ENCODE assay signal across 9 cellular contexts in genomic region chr4:1722551-1723071, GRCh38. TPM values are rescaled to one million over a fixed set of nuclear protein-coding genes. Genes with fewer than 3 reads are reported as not detected.
DNase-seq lines count a peak whose midpoint lies in the region; ATAC-seq, FAIRE-seq and TF ChIP-seq lines count a peak whose summit lies in the region.
"Had no signal": no experiment of that assay in that cellular context is flagged by ENCODE, and none has a peak within 500 bp of the region (broad histone marks: within the 10 kb centered on the region; RNA-seq: fewer than 3 reads in every experiment).

No MANE protein-coding gene starts in this region.

- no TSS peak for BruUV-seq in K562 (replicated peaks; lab: Mats Ljungman, UMichigan)

- H4K20me1 ChIP-seq in K562 (replicated peaks; ENCODE audit: control insufficient read depth, insufficient read depth, low read length): peaks cover 14% of the 10 kb centered on the region

- no peaks in the 10 kb centered on the region for H3K9me3 Mint-ChIP-seq in CD4-positive, alpha-beta T cell
- H3K9me3 Mint-ChIP-seq in naive thymus-derived CD8-positive, alpha-beta T cell: no peaks in the 10 kb centered on the region

- no peak for TF ChIP-seq CTCF in CD4-positive, alpha-beta T cell (IDR thresholded peaks at IDR 0.05)
- no peak for TF ChIP-seq CTCF in K562 (IDR thresholded peaks at IDR 0.05 in 2 of 3, conservative IDR thresholded peaks at IDR 0.05 in 1 of 3; ENCODE audit: insufficient read depth in 2 of 3, low read depth in 1 of 3, low read length in 3 of 3)
- no peak for TF ChIP-seq CTCF in thyroid gland (IDR thresholded peaks at IDR 0.05)

- no peaks in the 10 kb centered on the region for H3K9me3 ChIP-seq in CD4-positive, alpha-beta T cell (ENCODE audit: control insufficient read depth, low read length)
- H3K9me3 ChIP-seq in KOPT-K1 (ENCODE audit: insufficient read depth, low read length, poor library complexity, severe bottlenecking) (no peaks in the 10 kb centered on the region), K562 (replicated peaks; ENCODE audit: control insufficient read depth, insufficient read depth, low read depth, low read length) (no peaks in the 10 kb centered on the region), thyroid gland (no peaks in the 10 kb centered on the region)
- H3K9me3 ChIP-seq: heart left ventricle had no signal

- TF ChIP-seq POLR2A in K562 (conservative IDR thresholded peaks at IDR 0.05) (no peak), thyroid gland (IDR thresholded peaks at IDR 0.05) (no peak)

- CTCF ChIA-PET in CD4-positive, alpha-beta T cell (lab: Charles Lee): interaction anchor here (7.0 kb wide), 1 partner anchor 30 kb away, joined by 84 read pairs; no protein-coding TSS in a partner anchor
- CTCF ChIA-PET in K562 (lab: Yijun Ruan, JAX; ENCODE audit: low intra/inter-chr PET ratio): no interaction called here

- peak overlapping the region; percentile 89 for H3K4me3 Mint-ChIP-seq in CD4-positive, alpha-beta T cell
- peak overlapping the region; percentile 84 to 95 (median 90) for H3K4me3 Mint-ChIP-seq in naive thymus-derived CD8-positive, alpha-beta T cell

- POLR2A ChIA-PET in CD4-positive, alpha-beta T cell (lab: Charles Lee): interaction anchor here (1.0 to 12.1 kb wide), 6 partner anchors 13 to 148 kb away, joined by 3 to 205 read pairs (median 6); partner anchors contain the start of genes FAM53A, LETM1 and SLBP
- POLR2A ChIA-PET in K562 (lab: Yijun Ruan, JAX): interaction anchor here (0.5 to 4.7 kb wide), 4 partner anchors 10 to 69 kb away, joined by 3 to 32 read pairs (median 4); partner anchors contain the start of gene SLBP
- POLR2A ChIA-PET in naive thymus-derived CD8-positive, alpha-beta T cell (lab: Charles Lee): interaction anchor here (0.6 to 9.8 kb wide), 11 partner anchors 10 to 713 kb away, joined by 3 to 124 read pairs (median 8); partner anchors contain the start of genes LETM1 and SLBP

- DNase-seq in CD4-positive, alpha-beta T cell: no peak
- DNase-seq in K562 (ENCODE audit: extremely low read depth in 1 of 4, low spot score in 3 of 4) (no peak), NCI-H2171 (lab: John Stamatoyannopoulos, UW) (no peak), thyroid gland (no peak)
- DNase-seq in naive thymus-derived CD8-positive, alpha-beta T cell: peak in 1 of 10 donors; percentile 54
- no peak for DNase-seq in activated CD8-positive, alpha-beta memory T cell treated with anti-CD3 and anti-CD28 coated beads for 24 hours

- H3K27me3 ChIP-seq in CD4-positive, alpha-beta T cell (ENCODE audit: control insufficient read depth, insufficient read depth, low read length): no peaks in the 10 kb centered on the region
- H3K27me3 ChIP-seq in K562 (ENCODE audit: control insufficient read depth in 2 of 2, insufficient read depth in 2 of 2, low read length in 2 of 2): no peaks in the 10 kb centered on the region
- no peaks in the 10 kb centered on the region for H3K27me3 ChIP-seq in thyroid gland
- H3K27me3 ChIP-seq: heart left ventricle had no signal

- intact Hi-C loops in CD4-positive, alpha-beta T cell (cut with DNase I, micrococcal nuclease): loop anchor here (1.0 to 10.0 kb wide), 6 partner anchors 10 to 1352 kb away; partner anchors contain the start of genes CTBP1 (in 1 of the 2), FAM53A (in 1 of the 2), HAUS3 (in 1 of the 2) and HTT (in 1 of the 2)
- intact Hi-C loops in K562 (cut with micrococcal nuclease): loop anchor here (10.0 kb wide), 1 partner anchor 368 kb away; no protein-coding TSS in a partner anchor
- intact Hi-C loops in thyroid gland (cut with DNase I): loop anchor here (5.0 to 10.0 kb wide), 2 partner anchors 145 to 368 kb away; no protein-coding TSS in a partner anchor

- WGBS in K562 (ENCODE audit: insufficient coverage, low coverage, missing lambda C conversion rate): 25% methylated on average over 16 of the region's 17 CpGs
- WGBS in thyroid gland, 2 donors: 37 to 51% methylated on average over 17 of the region's 17 CpGs

- TF ChIP-seq RAD21 in K562 (CRISPR knock-in tag; conservative IDR thresholded peaks at IDR 0.05 in 1 of 2, IDR thresholded peaks at IDR 0.05 in 1 of 2): no peak

- H3K4me1 Mint-ChIP-seq in CD4-positive, alpha-beta T cell (ENCODE audit: low read depth): peaks cover 63% of the 10 kb centered on the region
- H3K4me1 Mint-ChIP-seq in naive thymus-derived CD8-positive, alpha-beta T cell: peaks cover 30 to 77% (median 70%) of the 10 kb centered on the region in 4 donors

- in situ Hi-C loops in K562 (cut with MboI): no loop called here

- peaks cover 86% of the 10 kb centered on the region for H3K79me2 ChIP-seq in K562 (ENCODE audit: control insufficient read depth, insufficient read depth, low read length)

- no peaks in the 10 kb centered on the region for H3K27me3 Mint-ChIP-seq in CD4-positive, alpha-beta T cell
- H3K27me3 Mint-ChIP-seq in naive thymus-derived CD8-positive, alpha-beta T cell: no peaks in the 10 kb centered on the region

- H3K27ac ChIP-seq in CD4-positive, alpha-beta T cell (ENCODE audit: low read depth, low read length): peak overlapping the region; percentile 88
- peak overlapping the region; percentile 94 for H3K27ac ChIP-seq in KOPT-K1 (ENCODE audit: low read depth, low read length, poor library complexity, severe bottlenecking)
- peak overlapping the region; percentile 95 for H3K27ac ChIP-seq in K562 (ENCODE audit: extremely low read depth, low read depth, low read length)
- no peak overlapping the region for H3K27ac ChIP-seq in thyroid gland

- H3K4me1 ChIP-seq in K562 (replicated peaks in 1 of 2; ENCODE audit: control insufficient read depth in 2 of 2, insufficient read depth in 2 of 2, low read length in 2 of 2) (peaks cover 10 to 60% of the 10 kb centered on the region in 2 experiments; a peak in 4 of 5 replicates), thyroid gland (peaks cover 13 to 40% of the 10 kb centered on the region in 2 donors)

- peak overlapping the region; percentile 90 to 95 for H3K9ac ChIP-seq in K562 (ENCODE audit: insufficient read depth in 1 of 2, low read depth in 2 of 2, low read length in 2 of 2)

- no peak for ATAC-seq in CD4-positive, alpha-beta T cell (ENCODE audit: poor library complexity)
- ATAC-seq in K562 (no peak), GM21390 (IDR thresholded peaks at IDR 0.05; ENCODE audit: unreplicated experiment) (no peak)
- no peak for ATAC-seq in naive thymus-derived CD8-positive, alpha-beta T cell
- ATAC-seq: heart left ventricle had no signal

- H3K27ac Mint-ChIP-seq in CD4-positive, alpha-beta T cell: peak overlapping the region; percentile 99
- H3K27ac Mint-ChIP-seq in naive thymus-derived CD8-positive, alpha-beta T cell: peak overlapping the region; percentile 96 to 100 (median 99)

- H2AFZ ChIP-seq in K562 (ENCODE audit: low read depth, low read length): no peak overlapping the region

- no peaks in the 10 kb centered on the region for H3K9me1 ChIP-seq in K562 (ENCODE audit: control insufficient read depth, insufficient read depth, low read length)

- H3K4me3 ChIP-seq in K562 (peak overlapping the region; percentile 98), thyroid gland (replicated peaks in 1 of 3) (no peak overlapping the region)

- peaks cover 39% of the 10 kb centered on the region for H3K36me3 Mint-ChIP-seq in CD4-positive, alpha-beta T cell (ENCODE audit: low read depth)
- H3K36me3 Mint-ChIP-seq in naive thymus-derived CD8-positive, alpha-beta T cell: peaks cover 0 to 23% (median 1%) of the 10 kb centered on the region in 3 donors

- no peak for TF ChIP-seq EP300 in K562 (IDR thresholded peaks at IDR 0.05; ENCODE audit: low read length)

- no peak for FAIRE-seq in K562 (lab: Jason Lieb, UNC)

- peak overlapping the region; percentile 77 for H3K4me2 ChIP-seq in K562 (ENCODE audit: insufficient read depth, low read length)

- H3K36me3 ChIP-seq in KOPT-K1 (ENCODE audit: insufficient read depth, low read length): peaks cover 70% of the 10 kb centered on the region
- H3K36me3 ChIP-seq in K562 (ENCODE audit: control insufficient read depth, insufficient read depth, low read length): peaks cover 63% of the 10 kb centered on the region; the same call in 2 of the 3 replicates
- peaks cover 3 to 10% of the 10 kb centered on the region in 2 donors for H3K36me3 ChIP-seq in thyroid gland

RNA-seq across cellular contexts. Expression of gene TACC3, which starts 1.3 kb away (rescaled TPM):
- total RNA-seq in CD4-positive, alpha-beta T cell: 100 to 1,000 TPM; 123 TPM
- 114 and 225 TPM in 2 replicates for total RNA-seq in K562 (2011; cell fraction: chromatin; rRNA removed; ENCODE audit: low replicate concordance)
- total RNA-seq in K562 (2011; cell fraction: nucleolus; rRNA removed): 114 and 126 TPM in 2 replicates
- 94.5 and 103 TPM in 2 replicates for total RNA-seq in K562 (2011; cell fraction: nucleoplasm; rRNA removed)
- total RNA-seq in K562 (2014; rRNA removed): 66.3 and 80.2 TPM in 2 replicates
- total RNA-seq in K562 (2014; rRNA removed; fragmentation: Illumina TruSeq; extraction: Trizol): 47.1 and 49.7 TPM in 2 replicates
- 52.1 and 55.6 TPM in 2 replicates for total RNA-seq in K562 (2015; rRNA removed; fragmentation: Illumina TruSeq; extraction: Trizol)
- total RNA-seq in K562 (2021): 112 and 122 TPM in 2 replicates
- polyA plus RNA-seq in K562 (2011; rRNA removed): 50.3 and 50.8 TPM in 2 replicates
- polyA plus RNA-seq in K562 (2011; cell fraction: cytosol; rRNA removed): 45.2 and 61.0 TPM in 2 replicates
- 150 and 212 TPM in 2 replicates for polyA plus RNA-seq in K562 (2011; cell fraction: nucleus; rRNA removed)
- polyA plus RNA-seq in K562 (2012): 93.9 and 100.0 TPM in 2 replicates
- 95.2 and 122 TPM in 2 replicates for polyA plus RNA-seq in K562 (2014; fragmentation: Illumina TruSeq; extraction: Trizol)
- 1 to 10 TPM; 1.9 to 2.8 TPM for polyA plus RNA-seq in K562 (2014; fragmentation: Nextera tagmentation; extraction: Ambion mirVana)
- polyA plus RNA-seq in K562 (2014; rRNA removed): 90.1 and 102 TPM in 2 replicates
- 16.5 and 18.3 TPM in 2 replicates for polyA minus RNA-seq in K562 (2011; rRNA and poly(A)+ RNA removed)
- 37.4 and 55.6 TPM in 2 replicates for polyA minus RNA-seq in K562 (2011; cell fraction: cytosol; rRNA and poly(A)+ RNA removed)
- 40.5 and 49.1 TPM in 2 replicates for polyA minus RNA-seq in K562 (2011; cell fraction: nucleus; rRNA and poly(A)+ RNA removed)
- total RNA-seq in naive thymus-derived CD8-positive, alpha-beta T cell: 100 to 1,000 TPM; 145 to 150 TPM
- 10 to 100 TPM; 38.7 to 91.6 (median 61.2) TPM for polyA plus RNA-seq in naive thymus-derived CD8-positive, alpha-beta T cell
- total RNA-seq in thyroid gland: 10 to 100 TPM in 1 of 4 donors, 1 to 10 TPM in 3; 4.8 to 10.3 (median 5.1) TPM

RNA-seq across cellular contexts. Expression of gene TMEM129, which starts 1.5 kb away (rescaled TPM):
- 10 to 100 TPM; 17.2 to 17.6 TPM for total RNA-seq in CD4-positive, alpha-beta T cell
- total RNA-seq in K562 (2011; cell fraction: chromatin; rRNA removed; ENCODE audit: low replicate concordance): 25.4 and 79.9 TPM in 2 replicates
- 85.2 and 91.1 TPM in 2 replicates for total RNA-seq in K562 (2011; cell fraction: nucleolus; rRNA removed)
- 51.7 and 55.1 TPM in 2 replicates for total RNA-seq in K562 (2011; cell fraction: nucleoplasm; rRNA removed)
- total RNA-seq in K562 (2014; rRNA removed) (34.3 and 44.0 TPM in 2 replicates), K562 (2014; rRNA removed; fragmentation: Illumina TruSeq; extraction: Trizol) (5.8 and 7.8 TPM in 2 replicates), K562 (2015; rRNA removed; fragmentation: Illumina TruSeq; extraction: Trizol) (18.4 and 20.4 TPM in 2 replicates), K562 (2021) (40.0 and 40.3 TPM in 2 replicates), thyroid gland (100 to 1,000 TPM in 2 of 4 donors, 10 to 100 TPM in 2; 64.8 to 138 (median 106) TPM)
- polyA plus RNA-seq in K562 (2011; rRNA removed) (17.9 and 28.9 TPM in 2 replicates), K562 (2014; fragmentation: Illumina TruSeq; extraction: Trizol) (18.8 and 24.3 TPM in 2 replicates), K562 (2014; fragmentation: Nextera tagmentation; extraction: Ambion mirVana) (under 1 TPM; 0.34 to 0.53 TPM), K562 (2014; rRNA removed) (42.9 and 47.2 TPM in 2 replicates)
- polyA plus RNA-seq in K562 (2011; cell fraction: cytosol; rRNA removed): 37.3 and 93.7 TPM in 2 replicates
- 100 and 135 TPM in 2 replicates for polyA plus RNA-seq in K562 (2011; cell fraction: nucleus; rRNA removed)
- polyA plus RNA-seq in K562 (2012): 23.2 and 37.4 TPM in 2 replicates
- polyA minus RNA-seq in K562 (2011; rRNA and poly(A)+ RNA removed): 5.4 and 10.2 TPM in 2 replicates
- 23.7 and 31.6 TPM in 2 replicates for polyA minus RNA-seq in K562 (2011; cell fraction: cytosol; rRNA and poly(A)+ RNA removed)
- polyA minus RNA-seq in K562 (2011; cell fraction: nucleus; rRNA and poly(A)+ RNA removed): 19.1 and 20.1 TPM in 2 replicates
- 10 to 100 TPM; 34.0 to 35.2 TPM for total RNA-seq in naive thymus-derived CD8-positive, alpha-beta T cell
- polyA plus RNA-seq in naive thymus-derived CD8-positive, alpha-beta T cell: 10 to 100 TPM; 26.9 to 41.7 (median 28.4) TPM

RNA-seq across cellular contexts. Expression of gene SLBP, which starts 10.5 kb away (rescaled TPM):
- total RNA-seq in CD4-positive, alpha-beta T cell: 10 to 100 TPM; 45.8 to 47.6 TPM
- 30.7 and 52.5 TPM in 2 replicates for total RNA-seq in K562 (2011; cell fraction: chromatin; rRNA removed; ENCODE audit: low replicate concordance)
- total RNA-seq in K562 (2011; cell fraction: nucleolus; rRNA removed): 27.1 and 28.9 TPM in 2 replicates
- 42.8 and 65.1 TPM in 2 replicates for total RNA-seq in K562 (2011; cell fraction: nucleoplasm; rRNA removed)
- total RNA-seq in K562 (2014; rRNA removed) (185 and 221 TPM in 2 replicates), K562 (2014; rRNA removed; fragmentation: Illumina TruSeq; extraction: Trizol) (161 and 175 TPM in 2 replicates), K562 (2015; rRNA removed; fragmentation: Illumina TruSeq; extraction: Trizol) (148 and 164 TPM in 2 replicates), K562 (2021) (123 and 128 TPM in 2 replicates), thyroid gland (10 to 100 TPM; 41.2 to 48.5 (median 43.3) TPM)
- polyA plus RNA-seq in K562 (2011; rRNA removed) (121 and 191 TPM in 2 replicates), K562 (2014; fragmentation: Illumina TruSeq; extraction: Trizol) (171 and 214 TPM in 2 replicates), K562 (2014; fragmentation: Nextera tagmentation; extraction: Ambion mirVana) (10 to 100 TPM; 49.4 to 81.8 TPM), K562 (2014; rRNA removed) (157 and 162 TPM in 2 replicates)
- polyA plus RNA-seq in K562 (2011; cell fraction: cytosol; rRNA removed): 86.2 and 92.0 TPM in 2 replicates
- 39.9 and 51.3 TPM in 2 replicates for polyA plus RNA-seq in K562 (2011; cell fraction: nucleus; rRNA removed)
- polyA plus RNA-seq in K562 (2012): 91.7 and 104 TPM in 2 replicates
- 103 and 121 TPM in 2 replicates for polyA minus RNA-seq in K562 (2011; rRNA and poly(A)+ RNA removed)
- 51.2 and 63.8 TPM in 2 replicates for polyA minus RNA-seq in K562 (2011; cell fraction: cytosol; rRNA and poly(A)+ RNA removed)
- 14.9 and 23.8 TPM in 2 replicates for polyA minus RNA-seq in K562 (2011; cell fraction: nucleus; rRNA and poly(A)+ RNA removed)
- total RNA-seq in naive thymus-derived CD8-positive, alpha-beta T cell: 10 to 100 TPM; 32.5 to 33.9 TPM
- polyA plus RNA-seq in naive thymus-derived CD8-positive, alpha-beta T cell: 10 to 100 TPM; 42.6 to 49.3 (median 46.6) TPM

RNA-seq across cellular contexts. Expression of gene FAM53A, which starts 38.5 kb away (rescaled TPM):
- 1 to 10 TPM in 1 of 2 experiments, under 1 TPM in 1; 0.93 to 2.4 TPM for total RNA-seq in CD4-positive, alpha-beta T cell
- 3.4 and 8.9 TPM in 2 replicates for total RNA-seq in K562 (2011; cell fraction: chromatin; rRNA removed; ENCODE audit: low replicate concordance)
- 2.8 and 3.7 TPM in 2 replicates for total RNA-seq in K562 (2011; cell fraction: nucleolus; rRNA removed)
- 2.1 and 2.4 TPM in 2 replicates for total RNA-seq in K562 (2011; cell fraction: nucleoplasm; rRNA removed)
- total RNA-seq in K562 (2014; rRNA removed) (1.8 and 2.6 TPM in 2 replicates), K562 (2014; rRNA removed; fragmentation: Illumina TruSeq; extraction: Trizol) (0.76 TPM in 1 of 2 replicates, not detected in the other), K562 (2015; rRNA removed; fragmentation: Illumina TruSeq; extraction: Trizol) (1.1 TPM in 2 replicates), K562 (2021) (1.6 and 2.0 TPM in 2 replicates), thyroid gland (10 to 100 TPM; 17.5 to 34.9 (median 21.7) TPM)
- polyA plus RNA-seq in K562 (2011; rRNA removed) (0.53 and 1.3 TPM in 2 replicates), K562 (2014; fragmentation: Illumina TruSeq; extraction: Trizol) (0.62 and 1.4 TPM in 2 replicates), K562 (2014; fragmentation: Nextera tagmentation; extraction: Ambion mirVana) (not detected), K562 (2014; rRNA removed) (1.4 and 2.7 TPM in 2 replicates)
- polyA plus RNA-seq in K562 (2011; cell fraction: cytosol; rRNA removed): 1.7 and 2.5 TPM in 2 replicates
- 1.9 and 2.9 TPM in 2 replicates for polyA plus RNA-seq in K562 (2011; cell fraction: nucleus; rRNA removed)
- polyA plus RNA-seq in K562 (2012): 1.4 and 2.1 TPM in 2 replicates
- 0.45 and 1.1 TPM in 2 replicates for polyA minus RNA-seq in K562 (2011; rRNA and poly(A)+ RNA removed)
- polyA minus RNA-seq in K562 (2011; cell fraction: cytosol; rRNA and poly(A)+ RNA removed): 2.6 and 3.8 TPM in 2 replicates
- polyA minus RNA-seq in K562 (2011; cell fraction: nucleus; rRNA and poly(A)+ RNA removed): 1.00 and 1.8 TPM in 2 replicates
- total RNA-seq in naive thymus-derived CD8-positive, alpha-beta T cell: 1 to 10 TPM; 1.1 to 1.3 TPM
- 1 to 10 TPM in 2 of 3 donors, under 1 TPM in 1; 0.64 to 1.7 (median 1.2) TPM for polyA plus RNA-seq in naive thymus-derived CD8-positive, alpha-beta T cell

Comparison
In these comparisons a context has a peak if more than half of its experiments do, and no peak if none do; other contexts are left out.
1. H3K27ac ChIP-seq: peak in CD4-positive, alpha-beta T cell (single experiment), KOPT-K1 (single experiment) and K562 (single experiment); none in thyroid gland (0 of 3).
2. RNA of gene TACC3, which starts 1.3 kb away (total RNA-seq): 145 to 150 TPM in naive thymus-derived CD8-positive, alpha-beta T cell, 123 TPM in CD4-positive, alpha-beta T cell and 47.1 to 225 TPM in K562; 4.8 to 10.3 TPM in thyroid gland; every median in the first group is over 4 times any median in the second.